In genomic region chr2:158553257-158553656, GRCh38 we compare ENCODE assay signal across 8 cellular contexts.
"Had no signal": no experiment of that assay in that cellular context is flagged by ENCODE, and none has a peak within 500 bp of the region (broad histone marks: within the 10 kb centered on the region; RNA-seq: fewer than 3 reads in every experiment).

No MANE protein-coding gene starts in this region.

- H2AFZ ChIP-seq: GM23338 had no signal

- H3K9me3 ChIP-seq: HAP-1 had no signal

- H3K36me3 ChIP-seq: HAP-1 had no signal

- H3K4me3 ChIP-seq: GM23338, HAP-1 had no signal

- DNase-seq: H7, HFFc6, Kasumi-1, KG1 had no signal

- H3K27ac ChIP-seq: HL-60 had no signal

- H3K4me2 ChIP-seq: GM23338 had no signal

- ATAC-seq: GM23338, HCT116 had no signal
